Comparison of ENCODE assay signal across 9 cellular contexts in genomic region chr12:14810953-14811483, GRCh38. TPM values are rescaled to one million over a fixed set of nuclear protein-coding genes. Genes with fewer than 3 reads are reported as not detected.
DNase-seq lines count a peak whose midpoint lies in the region; ATAC-seq and TF ChIP-seq lines count a peak whose summit lies in the region.
"Had no signal": no experiment of that assay in that cellular context is flagged by ENCODE, and none has a peak within 500 bp of the region (broad histone marks: within the 10 kb centered on the region; RNA-seq: fewer than 3 reads in every experiment).

No MANE protein-coding gene starts in this region.

- no peaks in the 10 kb centered on the region for H3K36me3 Mint-ChIP-seq in activated naive CD4-positive, alpha-beta T cell treated with anti-CD3 and anti-CD28 coated beads for 36 hours (ENCODE audit: low read depth)
- no peaks in the 10 kb centered on the region for H3K36me3 Mint-ChIP-seq in mesothelial cell of epicardium

- ATAC-seq in HG02884 (IDR thresholded peaks at IDR 0.05; ENCODE audit: unreplicated experiment) (no peak), GM18502 (IDR thresholded peaks at IDR 0.05; ENCODE audit: poor library complexity, unreplicated experiment) (no peak)

- peaks cover 8 to 10% of the 10 kb centered on the region in 2 donors for H3K4me1 ChIP-seq in thyroid gland

- H3K4me3 Mint-ChIP-seq in activated naive CD4-positive, alpha-beta T cell treated with anti-CD3 and anti-CD28 coated beads for 36 hours = no peak overlapping the region
- H3K4me3 Mint-ChIP-seq in mesothelial cell of epicardium = no peak overlapping the region
- H3K4me3 Mint-ChIP-seq: dendritic cell treated with granulocyte-macrophage colony-stimulating factor and Interleukin-4, amounts not matched to agents 40 ng/mL and 50 ng/mL, for 4 days had no signal

- CTCF ChIA-PET in activated naive CD4-positive, alpha-beta T cell treated with anti-CD3 and anti-CD28 coated beads for 36 hours (lab: Charles Lee) = interaction anchor here (0.7 to 1.7 kb wide), 5 partner anchors 8 to 184 kb away, joined by 3 to 7 read pairs (median 4); no protein-coding TSS in a partner anchor

- H3K9me3 Mint-ChIP-seq in activated naive CD4-positive, alpha-beta T cell treated with anti-CD3 and anti-CD28 coated beads for 36 hours = no peaks in the 10 kb centered on the region
- no peaks in the 10 kb centered on the region for H3K9me3 Mint-ChIP-seq in mesothelial cell of epicardium
- H3K9me3 Mint-ChIP-seq: dendritic cell treated with granulocyte-macrophage colony-stimulating factor and Interleukin-4, amounts not matched to agents 40 ng/mL and 50 ng/mL, for 4 days had no signal

- no peaks in the 10 kb centered on the region for H3K27me3 Mint-ChIP-seq in activated naive CD4-positive, alpha-beta T cell treated with anti-CD3 and anti-CD28 coated beads for 36 hours (ENCODE audit: low read depth)
- H3K27me3 Mint-ChIP-seq in mesothelial cell of epicardium (ENCODE audit: low read depth) = no peaks in the 10 kb centered on the region

- H3K27ac ChIP-seq in thyroid gland = peak overlapping the region; percentile 53 to 75 (median 69)

- peak; percentile 42 for DNase-seq in activated naive CD4-positive, alpha-beta T cell treated with anti-CD3 and anti-CD28 coated beads for 36 hours
- DNase-seq in activated naive CD4-positive, alpha-beta T cell treated with anti-CD3 and anti-CD28 coated beads, Interleukin-2, amount 50 U/mL, for 16 hours = no peak
- DNase-seq in NCI-H526 treated with DMSO at 0.1 percent for 48 hours (lab: John Stamatoyannopoulos, UW) (peak; percentile 5), epithelial cell of esophagus (ENCODE audit: low read depth) (peak; percentile 55), thyroid gland (peak; percentile 8 to 42), mesothelial cell of epicardium (ENCODE audit: low spot score in 2 of 2, unreplicated experiment in 2 of 2) (no peak)

- WGBS in thyroid gland, 2 donors = 39 to 50% methylated on average over 1 of the region's 1 CpG

- TF ChIP-seq CTCF in epithelial cell of esophagus (IDR thresholded peaks at IDR 0.05; ENCODE audit: insufficient read depth, low read depth, low read length, missing control alignments) (peak; percentile 75), thyroid gland (IDR thresholded peaks at IDR 0.05) (peak in 2 of 6 experiments; percentile 18 to 28), mesothelial cell of epicardium (IDR thresholded peaks at IDR 0.05; ENCODE audit: unreplicated experiment) (no peak)

- no peaks in the 10 kb centered on the region for H3K27me3 ChIP-seq in thyroid gland

- peaks cover 13% of the 10 kb centered on the region for H3K4me1 Mint-ChIP-seq in activated naive CD4-positive, alpha-beta T cell treated with anti-CD3 and anti-CD28 coated beads for 36 hours (ENCODE audit: low read depth)
- H3K4me1 Mint-ChIP-seq in mesothelial cell of epicardium = peaks cover 11% of the 10 kb centered on the region

- no peak overlapping the region for H3K4me3 ChIP-seq in epithelial cell of esophagus (ENCODE audit: low read length)
- no peak overlapping the region for H3K4me3 ChIP-seq in thyroid gland (replicated peaks in 1 of 3)

- H3K27ac Mint-ChIP-seq in activated naive CD4-positive, alpha-beta T cell treated with anti-CD3 and anti-CD28 coated beads for 36 hours = no peak overlapping the region
- H3K27ac Mint-ChIP-seq in mesothelial cell of epicardium = no peak overlapping the region
- H3K27ac Mint-ChIP-seq: dendritic cell treated with granulocyte-macrophage colony-stimulating factor and Interleukin-4, amounts not matched to agents 40 ng/mL and 50 ng/mL, for 4 days had no signal

- intact Hi-C loops in activated naive CD4-positive, alpha-beta T cell treated with anti-CD3 and anti-CD28 coated beads for 36 hours (cut with micrococcal nuclease) = loop anchor here (1.0 kb wide), 1 partner anchor 184 kb away; no protein-coding TSS in a partner anchor
- intact Hi-C loops in thyroid gland (cut with DNase I) = no loop called here

- H3K9me3 ChIP-seq in thyroid gland = no peaks in the 10 kb centered on the region

- no peak for TF ChIP-seq POLR2A in thyroid gland (IDR thresholded peaks at IDR 0.05)

- H3K36me3 ChIP-seq in thyroid gland = no peaks in the 10 kb centered on the region

RNA-seq across cellular contexts. Expression of gene SMCO3, which starts 3.0 kb away (rescaled TPM):
- not detected for total RNA-seq in activated naive CD4-positive, alpha-beta T cell treated with anti-CD3 and anti-CD28 coated beads for 36 hours
- total RNA-seq in thyroid gland (1 to 10 TPM in 1 of 4 donors, under 1 TPM in 2, not detected in 1; 0.83 to 1.3 (median 0.89) TPM), mesothelial cell of epicardium (1.4 to 1.5 TPM (median 1.5 TPM) in 3 replicates)

RNA-seq across cellular contexts. Expression of gene C12orf60, which starts 7.5 kb away (rescaled TPM):
- 1 to 10 TPM; 2.0 to 3.1 TPM for total RNA-seq in activated naive CD4-positive, alpha-beta T cell treated with anti-CD3 and anti-CD28 coated beads for 36 hours
- total RNA-seq in thyroid gland = 1 to 10 TPM in 1 of 4 donors, under 1 TPM in 3; 0.33 to 2.5 (median 0.73) TPM
- 1.3 to 1.7 TPM (median 1.4 TPM) in 3 replicates for total RNA-seq in mesothelial cell of epicardium

RNA-seq across cellular contexts. Expression of gene WBP11, which starts 7.7 kb away (rescaled TPM):
- total RNA-seq in activated naive CD4-positive, alpha-beta T cell treated with anti-CD3 and anti-CD28 coated beads for 36 hours = 100 to 1,000 TPM; 105 to 115 TPM
- total RNA-seq in thyroid gland (10 to 100 TPM; 23.3 to 34.7 (median 29.6) TPM), mesothelial cell of epicardium (72.8 to 81.5 TPM (median 77.0 TPM) in 3 replicates)

RNA-seq across cellular contexts. Expression of gene ART4, which starts 32.3 kb away (rescaled TPM):
- total RNA-seq in activated naive CD4-positive, alpha-beta T cell treated with anti-CD3 and anti-CD28 coated beads for 36 hours = not detected
- total RNA-seq in thyroid gland (10 to 100 TPM in 2 of 4 donors, 1 to 10 TPM in 2; 5.5 to 26.5 (median 10.8) TPM), mesothelial cell of epicardium (2.3 to 2.4 TPM (median 2.4 TPM) in 3 replicates)

Comparison
In these comparisons a context has a peak if more than half of its experiments do, and no peak if none do; other contexts are left out.
1. DNase-seq: peak in activated naive CD4-positive, alpha-beta T cell treated with anti-CD3 and anti-CD28 coated beads for 36 hours (single experiment), NCI-H526 treated with DMSO at 0.1 percent for 48 hours (single experiment), epithelial cell of esophagus (single experiment) and thyroid gland (2 of 2); none in activated naive CD4-positive, alpha-beta T cell treated with anti-CD3 and anti-CD28 coated beads, Interleukin-2, amount 50 U/mL, for 16 hours (single experiment) and mesothelial cell of epicardium (0 of 2).